Comparison of ENCODE assay signal across 8 cellular contexts in genomic region chr4:101418055-101418454, GRCh38.
DNase-seq lines count a peak whose midpoint lies in the region; ATAC-seq and TF ChIP-seq lines count a peak whose summit lies in the region.

No MANE protein-coding gene starts in this region.

- H3F3A ChIP-seq in PC-3 (ENCODE audit: low read length, unreplicated experiment): no peaks in the 10 kb centered on the region

- in situ Hi-C loops in GM13977 (cut with MboI; ENCODE audit: low pct_unique_long_range_greater_than_20kb, low sequenced_read_pairs, unreplicated experiment): no loop called here
- in situ Hi-C loops in astrocyte of the cerebellum (cut with HindIII; ENCODE audit: low sequenced_read_pairs): no loop called here

- BruUV-seq in PC-3 (replicated peaks; lab: Mats Ljungman, UMichigan): no TSS peak

- H3K36me3 ChIP-seq in PC-3 (ENCODE audit: low read depth, low read length): no peaks in the 10 kb centered on the region

- H3K27ac ChIP-seq in PC-3 (ENCODE audit: low read length) (peak overlapping the region; percentile 77; the same call in 1 of the 2 replicates), right cardiac atrium (ENCODE audit: low read length) (no peak overlapping the region)

- no peaks in the 10 kb centered on the region for H4K20me1 ChIP-seq in PC-3 (ENCODE audit: low read length)

- H3K27me3 ChIP-seq in PC-3 (ENCODE audit: low read length) (no peaks in the 10 kb centered on the region), right cardiac atrium (ENCODE audit: control insufficient read depth, insufficient read depth) (no peaks in the 10 kb centered on the region)

- no peaks in the 10 kb centered on the region for H3K9me3 ChIP-seq in PC-3 (ENCODE audit: low read length)
- no peaks in the 10 kb centered on the region for H3K9me3 ChIP-seq in right cardiac atrium (ENCODE audit: control insufficient read depth, low read length)

- H3K4me3 ChIP-seq in PC-3 (ENCODE audit: low read length): no peak overlapping the region
- no peak overlapping the region for H3K4me3 ChIP-seq in astrocyte of the cerebellum (ENCODE audit: low read depth, low read length)
- H3K4me3 ChIP-seq in right cardiac atrium (ENCODE audit: low read length): no peak overlapping the region

- POLR2A ChIA-PET in PC-3 (lab: Charles Lee; ENCODE audit: unreplicated experiment): no interaction called here

- 64% methylated on average over 2 of the region's 2 CpGs for WGBS in right cardiac atrium

- H3K4me1 ChIP-seq in PC-3 (ENCODE audit: insufficient read depth, low read length): peaks cover 26% of the 10 kb centered on the region
- H3K4me1 ChIP-seq in right cardiac atrium (ENCODE audit: control insufficient read depth, insufficient read depth, low read length): peaks cover 2% of the 10 kb centered on the region

- TF ChIP-seq CTCF in GM13977 (IDR thresholded peaks at IDR 0.05; ENCODE audit: extremely low read depth, insufficient read depth, missing control alignments): no peak
- TF ChIP-seq CTCF in PC-3 (conservative IDR thresholded peaks at IDR 0.05; ENCODE audit: low read depth, low read length): no peak
- no peak for TF ChIP-seq CTCF in astrocyte of the cerebellum (IDR thresholded peaks at IDR 0.05; ENCODE audit: low read depth, low read length, missing control alignments)

- H3K79me2 ChIP-seq in PC-3 (ENCODE audit: low read length): no peaks in the 10 kb centered on the region

- peak; percentile 62 for DNase-seq in GM13977 (ENCODE audit: low spot score)
- DNase-seq in PC-3: no peak
- peak; percentile 18 for DNase-seq in astrocyte of the cerebellum (ENCODE audit: low read depth)
- peak; percentile 62 for DNase-seq in stimulated activated naive CD4-positive, alpha-beta T cell treated with Interleukin-2 at 50 U/mL for 16 hours (lab: John Stamatoyannopoulos, UW)
- DNase-seq in right cardiac atrium: no peak
- no peak for DNase-seq in glomerular visceral epithelial cell (ENCODE audit: extremely low spot score)
- DNase-seq in hypothalamus (lab: John Stamatoyannopoulos, UW): no peak

- intact Hi-C loops in PC-3 (cut with micrococcal nuclease) (loop anchor here (10.0 kb wide), 1 partner anchor 287 kb away; no protein-coding TSS in a partner anchor), right cardiac atrium (cut with DNase I) (no loop called here)

- H3K4me2 ChIP-seq in PC-3 (ENCODE audit: low read length): no peak overlapping the region

- no peak overlapping the region for H3K9ac ChIP-seq in PC-3 (ENCODE audit: low read length)

- no peak overlapping the region for H2AFZ ChIP-seq in PC-3 (ENCODE audit: low read length)

- CTCF ChIA-PET in PC-3 (lab: Charles Lee): no interaction called here

- peak; percentile 76 for ATAC-seq in HG02678 (IDR thresholded peaks at IDR 0.05; ENCODE audit: unreplicated experiment)
- no peak for ATAC-seq in PC-3
- no peak for ATAC-seq in right cardiac atrium

- H3K9me2 ChIP-seq in PC-3 (replicated peaks; ENCODE audit: low read length): no peaks in the 10 kb centered on the region

Comparison
In these comparisons a context has a peak if more than half of its experiments do, and no peak if none do; other contexts are left out.
1. DNase-seq: peak in GM13977 (single experiment), astrocyte of the cerebellum (single experiment) and stimulated activated naive CD4-positive, alpha-beta T cell treated with Interleukin-2 at 50 U/mL for 16 hours (single experiment); none in PC-3 (single experiment), right cardiac atrium (0 of 3), glomerular visceral epithelial cell (single experiment) and hypothalamus (0 of 51).